Comparison of ENCODE assay signal across 22 cellular contexts in genomic region chr9:116345817-116346216, GRCh38.
"Had no signal": no experiment of that assay in that cellular context is flagged by ENCODE, and none has a peak within 500 bp of the region (broad histone marks: within the 10 kb centered on the region; RNA-seq: fewer than 3 reads in every experiment).

No MANE protein-coding gene starts in this region.

- DNase-seq: activated CD4-positive, alpha-beta memory T cell treated with anti-CD3 and anti-CD28 coated beads, Interleukin-2, amount 10 ng/mL, durations not matched to agents 7 days and 5 days; activated CD4-positive, alpha-beta T cell treated with anti-CD3 and anti-CD28 coated beads, Interleukin-2, amount 10 ng/mL, durations not matched to agents 24 days and 14 days; activated effector memory CD4-positive, alpha-beta T cell treated with Interleukin-2 at 50 U/mL for 16 hours; activated naive CD4-positive, alpha-beta T cell treated with anti-CD3 and anti-CD28 coated beads, Interleukin-2, amount 50 U/mL, for 16 hours; activated naive CD8-positive, alpha-beta T cell treated with anti-CD3 and anti-CD28 coated beads, Interleukin-2, amount 50 U/mL, for 24 hours; activated T-cell treated with anti-CD3 and anti-CD28 coated beads, Interleukin-2, amount 50 U/mL, for 72 hours; anterior cingulate cortex; body of pancreas; central memory CD4-positive, alpha-beta T cell; effector memory CD4-positive, alpha-beta T cell; foreskin melanocyte; hypothalamus; lower lobe of right lung; naive thymus-derived CD4-positive, alpha-beta T cell; spleen; stimulated activated CD4-positive, alpha-beta T cell treated with anti-CD3 and anti-CD28 coated beads, Interleukin-4, amount 100 ng/mL, for 1 hour; stimulated activated naive CD4-positive, alpha-beta T cell treated with Interleukin-2 at 50 U/mL for 16 hours; upper lobe of right lung had no signal

- ATAC-seq: activated CD4-positive, CD25-positive, alpha-beta regulatory T cell treated with anti-CD3 and anti-CD28 coated beads, Interleukin-2, amount 50 U/mL, for 24 hours; activated naive CD8-positive, alpha-beta T cell treated with anti-CD3 and anti-CD28 coated beads, Interleukin-2, amount 50 U/mL, for 24 hours; activated T-cell treated with anti-CD3 and anti-CD28 coated beads, Interleukin-2, amount 50 U/mL, for 72 hours; body of pancreas; lower lobe of right lung; naive thymus-derived CD4-positive, alpha-beta T cell; upper lobe of right lung had no signal

- H3K4me3 ChIP-seq: body of pancreas, lower lobe of right lung, neural progenitor cell, spleen, thoracic aorta, upper lobe of right lung had no signal

- H3K27ac ChIP-seq: body of pancreas, lower lobe of right lung, neural progenitor cell, spleen, thoracic aorta, upper lobe of right lung, VCaP had no signal

- H3K9me3 ChIP-seq: body of pancreas, lower lobe of right lung, spleen, thoracic aorta, upper lobe of right lung had no signal

- H3K27me3 ChIP-seq: body of pancreas, neural progenitor cell, spleen, upper lobe of right lung had no signal

- H3K36me3 ChIP-seq: lower lobe of right lung, neural progenitor cell, spleen, upper lobe of right lung had no signal

- H3K4me1 ChIP-seq: body of pancreas, lower lobe of right lung, spleen, upper lobe of right lung had no signal
